ENCODE assay signal across 27 cellular contexts in genomic region chr20:23024701-23025100, GRCh38. TPM values are rescaled to one million over a fixed set of nuclear protein-coding genes. Genes with fewer than 3 reads are reported as not detected.
DNase-seq lines count a peak whose midpoint lies in the region; ATAC-seq and TF ChIP-seq lines count a peak whose summit lies in the region.
"Had no signal": no experiment of that assay in that cellular context is flagged by ENCODE, and none has a peak within 500 bp of the region (broad histone marks: within the 10 kb centered on the region; RNA-seq: fewer than 3 reads in every experiment).

No MANE protein-coding gene starts in this region.

- H3K27ac Mint-ChIP-seq in Caco-2 (ENCODE audit: unreplicated experiment) (peak overlapping the region; percentile 77), mesothelial cell of epicardium (peak overlapping the region; percentile 88)
- H3K27ac Mint-ChIP-seq: CD4-positive, alpha-beta T cell had no signal

- H3K36me3 Mint-ChIP-seq in Caco-2 (ENCODE audit: insufficient read depth, unreplicated experiment), result peaks cover 15% of the 10 kb centered on the region
- H3K36me3 Mint-ChIP-seq in mesothelial cell of epicardium, result no peaks in the 10 kb centered on the region

- no peak for TF ChIP-seq CTCF in Caco-2 (IDR thresholded peaks at IDR 0.05; ENCODE audit: insufficient read depth in 1 of 2, low read depth in 1 of 2, low read length in 1 of 2, severe bottlenecking in 1 of 2, unreplicated experiment in 1 of 2)
- TF ChIP-seq CTCF in IMR-90 (conservative IDR thresholded peaks at IDR 0.05; ENCODE audit: low read depth, low read length), result no peak
- TF ChIP-seq CTCF in fibroblast of pulmonary artery (IDR thresholded peaks at IDR 0.05; ENCODE audit: low read length, missing control alignments), result no peak
- no peak for TF ChIP-seq CTCF in mesothelial cell of epicardium (IDR thresholded peaks at IDR 0.05; ENCODE audit: unreplicated experiment)

- no peak overlapping the region for H4K8ac ChIP-seq in IMR-90 (ENCODE audit: low read depth in 2 of 2, low read length in 2 of 2)

- no peak overlapping the region for H4K91ac ChIP-seq in IMR-90 (ENCODE audit: insufficient read depth, low read depth, low read length)

- H3K9ac ChIP-seq in IMR-90 (ENCODE audit: low read depth, low read length), result no peak overlapping the region
- H3K9ac ChIP-seq: BLaER1 had no signal

- H2AK9ac ChIP-seq in IMR-90 (replicated peaks; ENCODE audit: low read depth, low read length, poor library complexity), result no peak overlapping the region

- H3K9me3 ChIP-seq in Caco-2 (no peaks in the 10 kb centered on the region), IMR-90 (ENCODE audit: control insufficient read depth, insufficient read depth, low read length) (no peaks in the 10 kb centered on the region), MG63 (no peaks in the 10 kb centered on the region)
- H3K9me3 ChIP-seq: BLaER1 had no signal

- H3K4me3 Mint-ChIP-seq in Caco-2 (ENCODE audit: unreplicated experiment) (peak overlapping the region; percentile 30), mesothelial cell of epicardium (no peak overlapping the region)
- H3K4me3 Mint-ChIP-seq: CD4-positive, alpha-beta T cell had no signal

- H4K5ac ChIP-seq in IMR-90 (ENCODE audit: low read depth, low read length), result no peak overlapping the region

- POLR2A ChIA-PET in Caco-2 (lab: Charles Lee) (interaction anchor here (0.5 to 1.0 kb wide), 3 partner anchors 26 to 332 kb away, joined by 3 to 8 read pairs (median 4); no protein-coding TSS in a partner anchor), IMR-90 (lab: Charles Lee; ENCODE audit: unreplicated experiment) (no interaction called here)

- no peaks in the 10 kb centered on the region for H3K9me1 ChIP-seq in IMR-90 (ENCODE audit: insufficient read depth, low read length)

- no peak overlapping the region for H3K23ac ChIP-seq in IMR-90 (ENCODE audit: low read depth, low read length)

- H3K27me3 ChIP-seq in Caco-2 (replicated peaks; ENCODE audit: control insufficient read depth, insufficient read depth, low read length), result no peaks in the 10 kb centered on the region
- no peaks in the 10 kb centered on the region for H3K27me3 ChIP-seq in IMR-90 (ENCODE audit: control insufficient read depth, insufficient read depth, low read length)
- H3K27me3 ChIP-seq in MG63, result no peaks in the 10 kb centered on the region
- H3K27me3 ChIP-seq: BLaER1 had no signal

- no peak for TF ChIP-seq POLR2A in IMR-90 (IDR thresholded peaks at IDR 0.05; ENCODE audit: low read depth, low read length)

- no peak overlapping the region for H3K4me2 ChIP-seq in IMR-90 (ENCODE audit: low read depth, low read length)
- H3K4me2 ChIP-seq: BLaER1 had no signal

- no peak overlapping the region for H2BK120ac ChIP-seq in IMR-90 (ENCODE audit: low read depth, low read length)

- no peak overlapping the region for H2BK20ac ChIP-seq in IMR-90 (ENCODE audit: low read depth, low read length)

- no peaks in the 10 kb centered on the region for H3K79me1 ChIP-seq in IMR-90 (ENCODE audit: low read depth in 1 of 2, low read length in 2 of 2)

- H2BK5ac ChIP-seq in IMR-90 (ENCODE audit: low read depth, low read length, poor library complexity, severe bottlenecking), result no peak overlapping the region

- H3K56ac ChIP-seq in IMR-90 (ENCODE audit: extremely low read depth, insufficient read depth, low read length), result no peak overlapping the region

- H2AK5ac ChIP-seq in IMR-90 (ENCODE audit: low read depth, low read length), result no peak overlapping the region

- H3K4me1 ChIP-seq in Caco-2, result peaks cover 57% of the 10 kb centered on the region
- no peaks in the 10 kb centered on the region for H3K4me1 ChIP-seq in IMR-90 (ENCODE audit: control insufficient read depth, insufficient read depth, low read length)
- H3K4me1 ChIP-seq: BLaER1 had no signal

- H3K27me3 Mint-ChIP-seq in Caco-2 (ENCODE audit: insufficient read depth, unreplicated experiment), result no peaks in the 10 kb centered on the region
- peaks cover 26% of the 10 kb centered on the region for H3K27me3 Mint-ChIP-seq in mesothelial cell of epicardium (ENCODE audit: low read depth)
- H3K27me3 Mint-ChIP-seq: CD4-positive, alpha-beta T cell had no signal

- H3K18ac ChIP-seq in IMR-90 (ENCODE audit: low read depth, low read length), result no peak overlapping the region

- H4K20me1 ChIP-seq in IMR-90 (ENCODE audit: insufficient read depth, low read length), result no peaks in the 10 kb centered on the region
- H4K20me1 ChIP-seq: BLaER1 had no signal

- WGBS in IMR-90 (ENCODE audit: extremely low coverage in 2 of 2, insufficient read length in 1 of 2), 2 experiments, result 40% methylated on average over 1 of the region's 3 CpGs; no CpG with 5 or more reads in 1 of the 2 experiments

- H3K9me3 Mint-ChIP-seq in Caco-2 (ENCODE audit: unreplicated experiment) (no peaks in the 10 kb centered on the region), mesothelial cell of epicardium (no peaks in the 10 kb centered on the region)
- H3K9me3 Mint-ChIP-seq: CD4-positive, alpha-beta T cell had no signal

- DNase-seq in Caco-2 (peak; percentile 74 to 75), IMR-90 (peak; percentile 12), fibroblast of pulmonary artery (ENCODE audit: low read depth) (peak; percentile 64), mesothelial cell of epicardium (ENCODE audit: low spot score in 2 of 2, unreplicated experiment in 2 of 2) (no peak), MG63 (no peak), caudate nucleus (lab: John Stamatoyannopoulos, UW) (no peak), middle frontal gyrus (ENCODE audit: extremely low spot score, low spot score) (no peak)
- DNase-seq: CD4-positive, alpha-beta T cell; DMS53; GDM1; MM.1S; NCI-H1048; NCI-H1417; NCI-H1694; NCI-H2029 treated with DMSO at 0.1 percent for 48 hours; NCI-H2171; NCI-H226; NCI-H510A; NCI-H69; RPMI8226; SHP77 had no signal

- H3K14ac ChIP-seq in IMR-90 (replicated peaks; ENCODE audit: low read depth, low read length), result no peak overlapping the region

- H3K36me3 ChIP-seq in Caco-2 (ENCODE audit: control insufficient read depth, insufficient read depth, low read length) (no peaks in the 10 kb centered on the region), IMR-90 (ENCODE audit: control insufficient read depth, insufficient read depth, low read length) (no peaks in the 10 kb centered on the region), MG63 (no peaks in the 10 kb centered on the region)
- H3K36me3 ChIP-seq: BLaER1 had no signal

- no peak overlapping the region for H2BK15ac ChIP-seq in IMR-90 (ENCODE audit: low read depth, low read length)

- H3K4ac ChIP-seq in IMR-90 (ENCODE audit: low read depth, low read length), result no peak overlapping the region

- H3K27ac ChIP-seq in IMR-90 (ENCODE audit: insufficient read depth, low read length), result no peak overlapping the region
- H3K27ac ChIP-seq in caudate nucleus (ENCODE audit: low read depth, low read length), result no peak overlapping the region
- H3K27ac ChIP-seq: BLaER1 had no signal

- H3K4me1 Mint-ChIP-seq in Caco-2 (ENCODE audit: low read depth, unreplicated experiment) (peaks cover 56% of the 10 kb centered on the region), mesothelial cell of epicardium (peaks cover 39% of the 10 kb centered on the region)

- dilution Hi-C loops in IMR-90 (cut with HindIII; ENCODE audit: low sequenced_read_pairs, unreplicated experiment), result no loop called here

- ATAC-seq in IMR-90 (ENCODE audit: low read depth), result no peak
- ATAC-seq in HG03378 (IDR thresholded peaks at IDR 0.05; ENCODE audit: unreplicated experiment), result no peak
- ATAC-seq: GM12878 had no signal

- intact Hi-C loops in Caco-2 (cut with micrococcal nuclease; ENCODE audit: unreplicated experiment), result loop anchor here (1.0 to 5.0 kb wide), 2 partner anchors 42 to 332 kb away; no protein-coding TSS in a partner anchor
- intact Hi-C loops in IMR-90 (cut with micrococcal nuclease), result no loop called here

- H3K4me3 ChIP-seq in Caco-2 (ENCODE audit: low read depth, low read length) (no peak overlapping the region), IMR-90 (ENCODE audit: insufficient read depth, low read depth, low read length) (no peak overlapping the region), fibroblast of pulmonary artery (replicated peaks; ENCODE audit: low read depth, low read length) (no peak overlapping the region), MG63 (no peak overlapping the region)
- H3K4me3 ChIP-seq: BLaER1, GM12878 had no signal

- BruUV-seq in Caco-2 (replicated peaks; lab: Mats Ljungman, UMichigan) (no TSS peak), IMR-90 (replicated peaks; lab: Mats Ljungman, UMichigan) (no TSS peak)

- CTCF ChIA-PET in Caco-2 (lab: Charles Lee) (interaction anchor here (0.7 to 1.3 kb wide), 5 partner anchors 22 to 208 kb away, joined by 3 to 4 read pairs (median 3); no protein-coding TSS in a partner anchor), IMR-90 (lab: Yijun Ruan, JAX) (no interaction called here)

- H2AFZ ChIP-seq in IMR-90 (replicated peaks; ENCODE audit: low read length, poor library complexity), result no peak overlapping the region

- in situ Hi-C loops in IMR-90 (cut with MboI; ENCODE audit: low sequenced_read_pairs), result no loop called here

- TF ChIP-seq RAD21 in IMR-90 (IDR thresholded peaks at IDR 0.05; ENCODE audit: low read length), result no peak

TF ChIP-seq in IMR-90, 13 proteins besides CTCF, POLR2A, EP300 and RAD21 (continues in another document):
- TF ChIP-seq ELK1 (IDR thresholded peaks at IDR 0.05; ENCODE audit: borderline replicate concordance, low read depth, low read length) (no peak), RCOR1 (IDR thresholded peaks at IDR 0.05; ENCODE audit: insufficient replicate concordance, low read length) (no peak)

RNA-seq across cellular contexts. Expression of gene SSTR4, which starts 10.4 kb away (rescaled TPM):
- total RNA-seq in Caco-2 (2022) (not detected in 2 replicates), IMR-90 (2012; rRNA removed) (not detected in 2 replicates), mesothelial cell of epicardium (not detected in 3 replicates)
- polyA plus RNA-seq in IMR-90 (2012; rRNA removed), result not detected in 2 replicates
- polyA plus RNA-seq in IMR-90 (2012; cell fraction: cytosol; rRNA removed), result not detected in 2 replicates
- polyA plus RNA-seq in IMR-90 (2012; cell fraction: nucleus; rRNA removed; ENCODE audit: low replicate concordance), result not detected in 2 replicates
- total RNA-seq in MG63 (2014; rRNA removed; shearing (Covaris generic); ENCODE audit: low replicate concordance), result not detected in 2 replicates
- total RNA-seq: CD4-positive, alpha-beta T cell; GM12878; LHCN-M2; SK-MEL-5 had no signal
- polyA plus RNA-seq: AG04450, GM12878 had no signal

RNA-seq across cellular contexts. Expression of gene THBD, which starts 24.8 kb away (rescaled TPM):
- total RNA-seq in Caco-2 (2022) (0.77 and 1.0 TPM in 2 replicates), IMR-90 (2012; rRNA removed) (under 0.01 TPM in 1 of 2 replicates, not detected in the other), mesothelial cell of epicardium (0.68 to 0.85 TPM (median 0.82 TPM) in 3 replicates)
- polyA plus RNA-seq in IMR-90 (2012; rRNA removed), result 0.07 and 0.09 TPM in 2 replicates
- 0.08 and 0.09 TPM in 2 replicates for polyA plus RNA-seq in IMR-90 (2012; cell fraction: cytosol; rRNA removed)
- 0.09 and 0.15 TPM in 2 replicates for polyA plus RNA-seq in IMR-90 (2012; cell fraction: nucleus; rRNA removed; ENCODE audit: low replicate concordance)
- total RNA-seq in MG63 (2014; rRNA removed; shearing (Covaris generic); ENCODE audit: low replicate concordance), result 0.72 and 1.4 TPM in 2 replicates
- total RNA-seq: GM12878, SK-MEL-5 had no signal
- polyA plus RNA-seq: GM12878 had no signal

Comparison
In these comparisons a context has a peak if more than half of its experiments do, and no peak if none do; other contexts are left out.
1. DNase-seq: peak in Caco-2 (2 of 2), IMR-90 (single experiment) and fibroblast of pulmonary artery (single experiment); none in mesothelial cell of epicardium (0 of 2), MG63 (single experiment), caudate nucleus (0 of 61) and middle frontal gyrus (single experiment).